27 cellular contexts compared by ENCODE assay signal in the genomic region with DNA sequence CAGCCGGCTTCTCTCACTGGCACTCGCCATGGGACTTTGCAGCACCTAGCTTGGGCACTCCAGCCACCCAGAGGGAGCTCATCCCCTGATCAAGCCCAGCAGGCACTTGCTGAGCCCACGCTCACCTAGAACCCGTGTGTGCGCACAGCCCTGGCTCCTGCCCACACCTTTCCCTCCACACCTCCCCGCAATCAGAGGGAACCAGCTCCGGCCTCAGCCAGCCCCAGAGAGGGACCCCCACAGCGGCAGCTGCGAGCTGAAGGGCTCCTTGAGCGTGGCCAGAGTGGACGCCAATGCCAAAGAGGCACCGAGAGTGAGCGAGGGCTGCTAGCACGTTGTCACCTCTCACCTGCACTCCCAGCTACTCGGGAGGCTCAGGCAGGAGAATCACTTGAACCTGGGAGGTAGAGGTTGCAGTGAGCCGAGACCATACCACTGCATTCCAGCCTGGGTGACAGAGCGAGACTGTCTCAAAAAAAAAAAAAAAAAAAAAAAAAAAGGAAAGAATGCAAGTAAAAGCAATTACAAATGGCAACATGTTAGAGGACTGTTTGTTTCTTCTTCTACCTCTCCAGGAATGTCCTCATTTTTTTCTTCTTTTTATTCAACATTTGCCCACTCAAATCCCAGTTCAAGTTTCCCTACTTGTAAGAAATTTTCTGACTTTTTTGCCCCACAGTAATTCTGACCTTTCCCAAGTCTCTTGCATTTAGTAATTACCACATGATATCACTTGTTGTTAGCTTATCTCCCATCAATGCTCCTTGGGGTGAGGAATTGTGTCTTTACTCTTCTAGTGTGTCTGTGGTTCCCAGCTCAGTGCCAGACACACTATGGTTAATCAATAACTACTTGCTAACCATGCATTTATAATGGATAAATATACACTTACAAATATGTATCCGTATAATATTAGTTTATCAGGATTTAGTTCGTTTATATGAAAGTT. TPM values are rescaled to one million over a fixed set of nuclear protein-coding genes. Genes with fewer than 3 reads are reported as not detected.
DNase-seq lines count a peak whose midpoint lies in the region; ATAC-seq and TF ChIP-seq lines count a peak whose summit lies in the region.
"Had no signal": no experiment of that assay in that cellular context is flagged by ENCODE, and none has a peak within 500 bp of the region (broad histone marks: within the 10 kb centered on the region; RNA-seq: fewer than 3 reads in every experiment).

No MANE protein-coding gene starts in this region.

- H3K4me1 ChIP-seq in transverse colon, result no peaks in the 10 kb centered on the region

- WGBS in transverse colon (ENCODE audit: low coverage in 1 of 2), 2 donors, result 65 to 85% methylated on average over 3 to 19 of the region's 19 CpGs

- H3K9me3 Mint-ChIP-seq in activated naive CD8-positive, alpha-beta T cell (ENCODE audit: low read depth), result no peaks in the 10 kb centered on the region
- no peaks in the 10 kb centered on the region for H3K9me3 Mint-ChIP-seq in activated naive CD8-positive, alpha-beta T cell treated with anti-CD3 and anti-CD28 coated beads for 36 hours
- H3K9me3 Mint-ChIP-seq in chondrocyte (ENCODE audit: low read depth) (no peaks in the 10 kb centered on the region), mesothelial cell of epicardium (no peaks in the 10 kb centered on the region)
- H3K9me3 Mint-ChIP-seq: activated T-cell treated with anti-CD3 and anti-CD28 coated beads, Interleukin-2, amount 50 U/mL, for 24 hours; stimulated activated effector memory CD8-positive, alpha-beta T cell treated with anti-CD3 and anti-CD28 coated beads, Interleukin-12 subunit alpha, Interleukin-12 subunit beta, amount 100 ng/mL, for 72 hours had no signal

- DNase-seq in activated naive CD8-positive, alpha-beta T cell treated with anti-CD3 and anti-CD28 coated beads for 36 hours, result no peak
- DNase-seq in chondrocyte (ENCODE audit: low spot score), result no peak
- DNase-seq in mesothelial cell of epicardium (ENCODE audit: low spot score in 2 of 2, unreplicated experiment in 2 of 2), result no peak
- no peak for DNase-seq in transverse colon
- DNase-seq in GM13977 (ENCODE audit: low spot score), result no peak
- no peak for DNase-seq in NCI-H1694 treated with DMSO at 0.1 percent for 48 hours (lab: John Stamatoyannopoulos, UW)
- DNase-seq: 8988T; activated CD4-positive, alpha-beta T cell treated with anti-CD3 and anti-CD28 coated beads for 48 hours; activated effector memory CD4-positive, alpha-beta T cell treated with anti-CD3 and anti-CD28 coated beads, Interleukin-2, amount 50 U/mL, for 16 hours; activated naive CD8-positive, alpha-beta T cell treated with anti-CD3 and anti-CD28 coated beads, Interleukin-2, amount 50 U/mL, for 24 hours; activated T-cell treated with anti-CD3 and anti-CD28 coated beads, Interleukin-2, amount 50 U/mL, for 24 hours; dermis blood vessel endothelial cell; hypothalamus; left lung; NCI-H1092 treated with DMSO at 0.1 percent for 48 hours; NCI-H187 treated with DMSO at 0.1 percent for 48 hours; NCI-H2171 treated with DMSO at 0.1 percent for 48 hours; NCI-H510A; occipital lobe; RPMI8226; stimulated activated CD4-positive, alpha-beta T cell treated with anti-CD3 and anti-CD28 coated beads, Interleukin-15, amount 100 ng/mL, for 24 hours; T1000 had no signal

- peak overlapping the region; percentile 44 for H3K4me3 Mint-ChIP-seq in activated naive CD8-positive, alpha-beta T cell
- no peak overlapping the region for H3K4me3 Mint-ChIP-seq in activated naive CD8-positive, alpha-beta T cell treated with anti-CD3 and anti-CD28 coated beads for 36 hours
- H3K4me3 Mint-ChIP-seq in chondrocyte (ENCODE audit: unreplicated experiment) (no peak overlapping the region), mesothelial cell of epicardium (no peak overlapping the region)
- H3K4me3 Mint-ChIP-seq: activated naive CD8-positive, alpha-beta T cell treated with anti-CD3 and anti-CD28 coated beads, Interleukin-2, amount 50 U/mL, for 24 hours had no signal

- H3K27me3 Mint-ChIP-seq in activated naive CD8-positive, alpha-beta T cell, result no peaks in the 10 kb centered on the region
- H3K27me3 Mint-ChIP-seq in activated naive CD8-positive, alpha-beta T cell treated with anti-CD3 and anti-CD28 coated beads for 36 hours, result peaks cover 6% of the 10 kb centered on the region
- H3K27me3 Mint-ChIP-seq in chondrocyte (ENCODE audit: low read depth) (no peaks in the 10 kb centered on the region), mesothelial cell of epicardium (ENCODE audit: low read depth) (no peaks in the 10 kb centered on the region)
- H3K27me3 Mint-ChIP-seq: activated T-cell treated with anti-CD3 and anti-CD28 coated beads, Interleukin-2, amount 50 U/mL, for 24 hours had no signal

- peaks cover 3% of the 10 kb centered on the region for H3K36me3 Mint-ChIP-seq in activated naive CD8-positive, alpha-beta T cell
- H3K36me3 Mint-ChIP-seq in activated naive CD8-positive, alpha-beta T cell treated with anti-CD3 and anti-CD28 coated beads for 36 hours, result no peaks in the 10 kb centered on the region
- H3K36me3 Mint-ChIP-seq in chondrocyte (ENCODE audit: low read depth), result no peaks in the 10 kb centered on the region
- H3K36me3 Mint-ChIP-seq in mesothelial cell of epicardium, result no peaks in the 10 kb centered on the region
- H3K36me3 Mint-ChIP-seq: stimulated activated effector memory CD8-positive, alpha-beta T cell treated with anti-CD3 and anti-CD28 coated beads, Interleukin-12 subunit alpha, Interleukin-12 subunit beta, amount 100 ng/mL, for 72 hours had no signal

- peaks cover 42% of the 10 kb centered on the region for H3K4me1 Mint-ChIP-seq in activated naive CD8-positive, alpha-beta T cell (ENCODE audit: low read depth)
- H3K4me1 Mint-ChIP-seq in activated naive CD8-positive, alpha-beta T cell treated with anti-CD3 and anti-CD28 coated beads for 36 hours, result peaks cover 35% of the 10 kb centered on the region
- H3K4me1 Mint-ChIP-seq in chondrocyte (ENCODE audit: low read depth) (peaks cover 24% of the 10 kb centered on the region), mesothelial cell of epicardium (peaks cover 26% of the 10 kb centered on the region)

- no peak for TF ChIP-seq EP300 in transverse colon (IDR thresholded peaks at IDR 0.05; ENCODE audit: low read depth)

- no peak for TF ChIP-seq POLR2A in transverse colon (IDR thresholded peaks at IDR 0.05)

- H3K27ac Mint-ChIP-seq in activated naive CD8-positive, alpha-beta T cell, result no peak overlapping the region
- H3K27ac Mint-ChIP-seq in activated naive CD8-positive, alpha-beta T cell treated with anti-CD3 and anti-CD28 coated beads for 36 hours, result no peak overlapping the region
- H3K27ac Mint-ChIP-seq in chondrocyte (ENCODE audit: unreplicated experiment) (peak overlapping the region; percentile 69), mesothelial cell of epicardium (peak overlapping the region; percentile 52)
- H3K27ac Mint-ChIP-seq: activated naive CD8-positive, alpha-beta T cell treated with anti-CD3 and anti-CD28 coated beads, Interleukin-2, amount 50 U/mL, for 24 hours; activated T-cell treated with anti-CD3 and anti-CD28 coated beads, Interleukin-2, amount 50 U/mL, for 24 hours; stimulated activated effector memory CD8-positive, alpha-beta T cell treated with anti-CD3 and anti-CD28 coated beads, Interleukin-12 subunit alpha, Interleukin-12 subunit beta, amount 100 ng/mL, for 72 hours had no signal

- H3K27ac ChIP-seq in transverse colon, result peak overlapping the region in 3 of 4 donors; percentile 11 to 25 (median 25)
- H3K27ac ChIP-seq: left lung, SJCRH30, VCaP had no signal

- no peak for ATAC-seq in GM21526 (IDR thresholded peaks at IDR 0.05; ENCODE audit: low FRiP score, unreplicated experiment)
- ATAC-seq: activated naive CD8-positive, alpha-beta T cell treated with anti-CD3 and anti-CD28 coated beads, Interleukin-2, amount 50 U/mL, for 24 hours; left lung; stimulated activated effector memory CD8-positive, alpha-beta T cell treated with anti-CD3 and anti-CD28 coated beads, Interleukin-12 subunit alpha, Interleukin-12 subunit beta, amount 100 ng/mL, for 72 hours had no signal

- no peak for TF ChIP-seq CTCF in chondrocyte (IDR thresholded peaks at IDR 0.05)
- TF ChIP-seq CTCF in mesothelial cell of epicardium (IDR thresholded peaks at IDR 0.05; ENCODE audit: unreplicated experiment), result no peak
- TF ChIP-seq CTCF in transverse colon (IDR thresholded peaks at IDR 0.05), result no peak
- no peak for TF ChIP-seq CTCF in GM13977 (IDR thresholded peaks at IDR 0.05; ENCODE audit: extremely low read depth, insufficient read depth, missing control alignments)

- in situ Hi-C loops in transverse colon (cut with MboI; ENCODE audit: low pct_ligation_motif_present in 1 of 4, low pct_unique_long_range_greater_than_20kb in 1 of 4, low sequenced_read_pairs in 3 of 4), result no loop called here
- in situ Hi-C loops in GM13977 (cut with MboI; ENCODE audit: low pct_unique_long_range_greater_than_20kb, low sequenced_read_pairs, unreplicated experiment), result no loop called here

- no peaks in the 10 kb centered on the region for H3K27me3 ChIP-seq in transverse colon
- H3K27me3 ChIP-seq: left lung, SJCRH30 had no signal

- no peak overlapping the region for H3K4me3 ChIP-seq in transverse colon
- H3K4me3 ChIP-seq: left lung, SJCRH30 had no signal

- H3K9me3 ChIP-seq in transverse colon, result no peaks in the 10 kb centered on the region
- H3K9me3 ChIP-seq: left lung, SJCRH30 had no signal

- intact Hi-C loops in transverse colon (cut with DNase I; ENCODE audit: low total_unique reads), result no loop called here

- no peaks in the 10 kb centered on the region for H3K36me3 ChIP-seq in transverse colon
- H3K36me3 ChIP-seq: left lung, SJCRH30 had no signal

RNA-seq across cellular contexts. Expression of a gene that starts 40.6 kb away (rescaled TPM):
- 10 to 100 TPM; 14.6 to 15.1 TPM for total RNA-seq in activated naive CD8-positive, alpha-beta T cell treated with anti-CD3 and anti-CD28 coated beads for 36 hours
- 20.0 to 48.1 TPM (median 20.6 TPM) in 3 replicates for total RNA-seq in chondrocyte
- total RNA-seq in mesothelial cell of epicardium, result 23.2 to 28.6 TPM (median 25.8 TPM) in 3 replicates
- 10 to 100 TPM in 2 of 4 donors, 1 to 10 TPM in 2; 3.0 to 20.2 (median 13.6) TPM for total RNA-seq in transverse colon

Comparison
In these comparisons a context has a peak if more than half of its experiments do, and no peak if none do; other contexts are left out.
1. H3K27ac Mint-ChIP-seq: peak in chondrocyte (single experiment) and mesothelial cell of epicardium (single experiment); none in activated naive CD8-positive, alpha-beta T cell (single experiment) and activated naive CD8-positive, alpha-beta T cell treated with anti-CD3 and anti-CD28 coated beads for 36 hours (single experiment).